1 cellular context compared by ENCODE assay signal in the genomic region with DNA sequence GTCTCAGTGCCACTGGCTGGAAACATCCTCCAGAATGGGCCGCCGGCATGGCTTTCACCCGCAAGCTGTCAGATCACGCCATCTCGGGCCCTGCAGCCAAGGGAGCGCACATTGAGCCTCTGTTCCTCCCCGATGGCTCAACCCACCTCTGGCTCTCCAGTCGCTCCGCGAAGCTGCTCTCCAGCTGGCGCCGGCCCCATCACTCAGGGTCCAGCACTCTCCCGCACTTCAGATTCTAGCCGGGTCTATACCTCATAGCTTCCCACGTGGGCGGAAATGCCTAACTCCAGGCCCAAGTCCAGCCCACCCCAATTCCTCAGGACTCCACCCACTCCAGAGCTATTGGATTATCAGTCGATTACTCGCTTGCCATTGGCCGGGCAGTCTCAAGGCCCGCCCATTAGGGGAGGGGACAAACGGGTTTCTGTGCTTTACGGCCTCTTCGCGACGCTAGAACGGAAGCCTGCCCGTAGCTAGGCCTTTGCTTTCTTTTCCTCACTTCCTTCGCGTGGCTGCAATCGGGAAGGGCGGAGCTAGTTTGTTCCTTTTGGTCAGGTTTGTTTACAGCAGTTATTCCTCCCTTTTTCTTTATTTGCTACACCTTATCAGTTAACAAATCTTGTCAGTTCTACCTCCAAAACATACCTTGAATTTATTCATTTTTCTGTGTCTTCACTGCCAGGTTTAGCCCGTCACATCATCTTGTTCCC.
A peak's percentile ranks its signal among the peaks of the same experiment; 100 is the strongest.
TF ChIP-seq lines count a peak whose summit lies in the region.

A gene with protein sequence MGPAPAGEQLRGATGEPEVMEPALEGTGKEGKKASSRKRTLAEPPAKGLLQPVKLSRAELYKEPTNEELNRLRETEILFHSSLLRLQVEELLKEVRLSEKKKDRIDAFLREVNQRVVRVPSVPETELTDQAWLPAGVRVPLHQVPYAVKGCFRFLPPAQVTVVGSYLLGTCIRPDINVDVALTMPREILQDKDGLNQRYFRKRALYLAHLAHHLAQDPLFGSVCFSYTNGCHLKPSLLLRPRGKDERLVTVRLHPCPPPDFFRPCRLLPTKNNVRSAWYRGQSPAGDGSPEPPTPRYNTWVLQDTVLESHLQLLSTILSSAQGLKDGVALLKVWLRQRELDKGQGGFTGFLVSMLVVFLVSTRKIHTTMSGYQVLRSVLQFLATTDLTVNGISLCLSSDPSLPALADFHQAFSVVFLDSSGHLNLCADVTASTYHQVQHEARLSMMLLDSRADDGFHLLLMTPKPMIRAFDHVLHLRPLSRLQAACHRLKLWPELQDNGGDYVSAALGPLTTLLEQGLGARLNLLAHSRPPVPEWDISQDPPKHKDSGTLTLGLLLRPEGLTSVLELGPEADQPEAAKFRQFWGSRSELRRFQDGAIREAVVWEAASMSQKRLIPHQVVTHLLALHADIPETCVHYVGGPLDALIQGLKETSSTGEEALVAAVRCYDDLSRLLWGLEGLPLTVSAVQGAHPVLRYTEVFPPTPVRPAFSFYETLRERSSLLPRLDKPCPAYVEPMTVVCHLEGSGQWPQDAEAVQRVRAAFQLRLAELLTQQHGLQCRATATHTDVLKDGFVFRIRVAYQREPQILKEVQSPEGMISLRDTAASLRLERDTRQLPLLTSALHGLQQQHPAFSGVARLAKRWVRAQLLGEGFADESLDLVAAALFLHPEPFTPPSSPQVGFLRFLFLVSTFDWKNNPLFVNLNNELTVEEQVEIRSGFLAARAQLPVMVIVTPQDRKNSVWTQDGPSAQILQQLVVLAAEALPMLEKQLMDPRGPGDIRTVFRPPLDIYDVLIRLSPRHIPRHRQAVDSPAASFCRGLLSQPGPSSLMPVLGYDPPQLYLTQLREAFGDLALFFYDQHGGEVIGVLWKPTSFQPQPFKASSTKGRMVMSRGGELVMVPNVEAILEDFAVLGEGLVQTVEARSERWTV (minus strand): TSS at position 282 of the 710 bp plus-strand sequence. CDS start 82 bp downstream, at position 200.

TF ChIP-seq in K562, 482 proteins besides CTCF, POLR2A, EP300 and RAD21 (continued from another document and continues in another):
- TF ChIP-seq, protein P1, sequence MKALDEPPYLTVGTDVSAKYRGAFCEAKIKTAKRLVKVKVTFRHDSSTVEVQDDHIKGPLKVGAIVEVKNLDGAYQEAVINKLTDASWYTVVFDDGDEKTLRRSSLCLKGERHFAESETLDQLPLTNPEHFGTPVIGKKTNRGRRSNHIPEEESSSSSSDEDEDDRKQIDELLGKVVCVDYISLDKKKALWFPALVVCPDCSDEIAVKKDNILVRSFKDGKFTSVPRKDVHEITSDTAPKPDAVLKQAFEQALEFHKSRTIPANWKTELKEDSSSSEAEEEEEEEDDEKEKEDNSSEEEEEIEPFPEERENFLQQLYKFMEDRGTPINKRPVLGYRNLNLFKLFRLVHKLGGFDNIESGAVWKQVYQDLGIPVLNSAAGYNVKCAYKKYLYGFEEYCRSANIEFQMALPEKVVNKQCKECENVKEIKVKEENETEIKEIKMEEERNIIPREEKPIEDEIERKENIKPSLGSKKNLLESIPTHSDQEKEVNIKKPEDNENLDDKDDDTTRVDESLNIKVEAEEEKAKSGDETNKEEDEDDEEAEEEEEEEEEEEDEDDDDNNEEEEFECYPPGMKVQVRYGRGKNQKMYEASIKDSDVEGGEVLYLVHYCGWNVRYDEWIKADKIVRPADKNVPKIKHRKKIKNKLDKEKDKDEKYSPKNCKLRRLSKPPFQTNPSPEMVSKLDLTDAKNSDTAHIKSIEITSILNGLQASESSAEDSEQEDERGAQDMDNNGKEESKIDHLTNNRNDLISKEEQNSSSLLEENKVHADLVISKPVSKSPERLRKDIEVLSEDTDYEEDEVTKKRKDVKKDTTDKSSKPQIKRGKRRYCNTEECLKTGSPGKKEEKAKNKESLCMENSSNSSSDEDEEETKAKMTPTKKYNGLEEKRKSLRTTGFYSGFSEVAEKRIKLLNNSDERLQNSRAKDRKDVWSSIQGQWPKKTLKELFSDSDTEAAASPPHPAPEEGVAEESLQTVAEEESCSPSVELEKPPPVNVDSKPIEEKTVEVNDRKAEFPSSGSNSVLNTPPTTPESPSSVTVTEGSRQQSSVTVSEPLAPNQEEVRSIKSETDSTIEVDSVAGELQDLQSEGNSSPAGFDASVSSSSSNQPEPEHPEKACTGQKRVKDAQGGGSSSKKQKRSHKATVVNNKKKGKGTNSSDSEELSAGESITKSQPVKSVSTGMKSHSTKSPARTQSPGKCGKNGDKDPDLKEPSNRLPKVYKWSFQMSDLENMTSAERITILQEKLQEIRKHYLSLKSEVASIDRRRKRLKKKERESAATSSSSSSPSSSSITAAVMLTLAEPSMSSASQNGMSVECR (CRISPR knock-in tag; IDR thresholded peaks at IDR 0.05) = peak; percentile 98
- TF ChIP-seq NCOA2 (IDR thresholded peaks at IDR 0.05; ENCODE audit: partially characterized antibody in 2 of 2) = no peak
- TF ChIP-seq, protein P2, sequence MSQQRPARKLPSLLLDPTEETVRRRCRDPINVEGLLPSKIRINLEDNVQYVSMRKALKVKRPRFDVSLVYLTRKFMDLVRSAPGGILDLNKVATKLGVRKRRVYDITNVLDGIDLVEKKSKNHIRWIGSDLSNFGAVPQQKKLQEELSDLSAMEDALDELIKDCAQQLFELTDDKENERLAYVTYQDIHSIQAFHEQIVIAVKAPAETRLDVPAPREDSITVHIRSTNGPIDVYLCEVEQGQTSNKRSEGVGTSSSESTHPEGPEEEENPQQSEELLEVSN (IDR thresholded peaks at IDR 0.05; ENCODE audit: borderline replicate concordance in 1 of 2, extremely low read depth in 1 of 2, insufficient read depth in 1 of 2, insufficient read length in 1 of 2, low read depth in 1 of 2, low read length in 1 of 2, poor library complexity in 1 of 2, severe bottlenecking in 1 of 2) = no peak
- TF ChIP-seq SRSF9 (IDR thresholded peaks at IDR 0.05; ENCODE audit: borderline replicate concordance, low read depth, low read length) = no peak
- peak; percentile 92 for TF ChIP-seq FOS (IDR thresholded peaks at IDR 0.05; ENCODE audit: extremely low read depth, insufficient read length)
- no peak for TF ChIP-seq U2AF2 (optimal IDR thresholded peaks at IDR 0.05; ENCODE audit: low read depth, low read length)
- TF ChIP-seq, protein P3, sequence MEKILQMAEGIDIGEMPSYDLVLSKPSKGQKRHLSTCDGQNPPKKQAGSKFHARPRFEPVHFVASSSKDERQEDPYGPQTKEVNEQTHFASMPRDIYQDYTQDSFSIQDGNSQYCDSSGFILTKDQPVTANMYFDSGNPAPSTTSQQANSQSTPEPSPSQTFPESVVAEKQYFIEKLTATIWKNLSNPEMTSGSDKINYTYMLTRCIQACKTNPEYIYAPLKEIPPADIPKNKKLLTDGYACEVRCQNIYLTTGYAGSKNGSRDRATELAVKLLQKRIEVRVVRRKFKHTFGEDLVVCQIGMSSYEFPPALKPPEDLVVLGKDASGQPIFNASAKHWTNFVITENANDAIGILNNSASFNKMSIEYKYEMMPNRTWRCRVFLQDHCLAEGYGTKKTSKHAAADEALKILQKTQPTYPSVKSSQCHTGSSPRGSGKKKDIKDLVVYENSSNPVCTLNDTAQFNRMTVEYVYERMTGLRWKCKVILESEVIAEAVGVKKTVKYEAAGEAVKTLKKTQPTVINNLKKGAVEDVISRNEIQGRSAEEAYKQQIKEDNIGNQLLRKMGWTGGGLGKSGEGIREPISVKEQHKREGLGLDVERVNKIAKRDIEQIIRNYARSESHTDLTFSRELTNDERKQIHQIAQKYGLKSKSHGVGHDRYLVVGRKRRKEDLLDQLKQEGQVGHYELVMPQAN (IDR thresholded peaks at IDR 0.05; ENCODE audit: borderline replicate concordance) = peak; percentile 99
- TF ChIP-seq, protein P4, sequence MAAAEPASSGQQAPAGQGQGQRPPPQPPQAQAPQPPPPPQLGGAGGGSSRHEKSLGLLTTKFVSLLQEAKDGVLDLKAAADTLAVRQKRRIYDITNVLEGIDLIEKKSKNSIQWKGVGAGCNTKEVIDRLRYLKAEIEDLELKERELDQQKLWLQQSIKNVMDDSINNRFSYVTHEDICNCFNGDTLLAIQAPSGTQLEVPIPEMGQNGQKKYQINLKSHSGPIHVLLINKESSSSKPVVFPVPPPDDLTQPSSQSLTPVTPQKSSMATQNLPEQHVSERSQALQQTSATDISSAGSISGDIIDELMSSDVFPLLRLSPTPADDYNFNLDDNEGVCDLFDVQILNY (CRISPR knock-in tag; IDR thresholded peaks at IDR 0.05) = no peak
- TF ChIP-seq CAMTA2 (CRISPR knock-in tag; conservative IDR thresholded peaks at IDR 0.05) = no peak
- TF ChIP-seq ZNF778 (CRISPR knock-in tag; IDR thresholded peaks at IDR 0.05) = no peak
- TF ChIP-seq, protein P5, sequence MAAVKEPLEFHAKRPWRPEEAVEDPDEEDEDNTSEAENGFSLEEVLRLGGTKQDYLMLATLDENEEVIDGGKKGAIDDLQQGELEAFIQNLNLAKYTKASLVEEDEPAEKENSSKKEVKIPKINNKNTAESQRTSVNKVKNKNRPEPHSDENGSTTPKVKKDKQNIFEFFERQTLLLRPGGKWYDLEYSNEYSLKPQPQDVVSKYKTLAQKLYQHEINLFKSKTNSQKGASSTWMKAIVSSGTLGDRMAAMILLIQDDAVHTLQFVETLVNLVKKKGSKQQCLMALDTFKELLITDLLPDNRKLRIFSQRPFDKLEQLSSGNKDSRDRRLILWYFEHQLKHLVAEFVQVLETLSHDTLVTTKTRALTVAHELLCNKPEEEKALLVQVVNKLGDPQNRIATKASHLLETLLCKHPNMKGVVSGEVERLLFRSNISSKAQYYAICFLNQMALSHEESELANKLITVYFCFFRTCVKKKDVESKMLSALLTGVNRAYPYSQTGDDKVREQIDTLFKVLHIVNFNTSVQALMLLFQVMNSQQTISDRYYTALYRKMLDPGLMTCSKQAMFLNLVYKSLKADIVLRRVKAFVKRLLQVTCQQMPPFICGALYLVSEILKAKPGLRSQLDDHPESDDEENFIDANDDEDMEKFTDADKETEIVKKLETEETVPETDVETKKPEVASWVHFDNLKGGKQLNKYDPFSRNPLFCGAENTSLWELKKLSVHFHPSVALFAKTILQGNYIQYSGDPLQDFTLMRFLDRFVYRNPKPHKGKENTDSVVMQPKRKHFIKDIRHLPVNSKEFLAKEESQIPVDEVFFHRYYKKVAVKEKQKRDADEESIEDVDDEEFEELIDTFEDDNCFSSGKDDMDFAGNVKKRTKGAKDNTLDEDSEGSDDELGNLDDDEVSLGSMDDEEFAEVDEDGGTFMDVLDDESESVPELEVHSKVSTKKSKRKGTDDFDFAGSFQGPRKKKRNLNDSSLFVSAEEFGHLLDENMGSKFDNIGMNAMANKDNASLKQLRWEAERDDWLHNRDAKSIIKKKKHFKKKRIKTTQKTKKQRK (IDR thresholded peaks at IDR 0.05; ENCODE audit: borderline replicate concordance, low read depth, low read length) = no peak
- no peak for TF ChIP-seq XRCC4 (IDR thresholded peaks at IDR 0.05; ENCODE audit: extremely low read depth, insufficient read depth, insufficient read length)
- TF ChIP-seq ZNF146 (CRISPR knock-in tag; IDR thresholded peaks at IDR 0.05; ENCODE audit: unreplicated experiment) = no peak
- TF ChIP-seq ZNF551 (CRISPR knock-in tag; IDR thresholded peaks at IDR 0.05) = no peak
- no peak for TF ChIP-seq FUS (optimal IDR thresholded peaks at IDR 0.05; ENCODE audit: low read depth, low read length)
- TF ChIP-seq, protein P6, sequence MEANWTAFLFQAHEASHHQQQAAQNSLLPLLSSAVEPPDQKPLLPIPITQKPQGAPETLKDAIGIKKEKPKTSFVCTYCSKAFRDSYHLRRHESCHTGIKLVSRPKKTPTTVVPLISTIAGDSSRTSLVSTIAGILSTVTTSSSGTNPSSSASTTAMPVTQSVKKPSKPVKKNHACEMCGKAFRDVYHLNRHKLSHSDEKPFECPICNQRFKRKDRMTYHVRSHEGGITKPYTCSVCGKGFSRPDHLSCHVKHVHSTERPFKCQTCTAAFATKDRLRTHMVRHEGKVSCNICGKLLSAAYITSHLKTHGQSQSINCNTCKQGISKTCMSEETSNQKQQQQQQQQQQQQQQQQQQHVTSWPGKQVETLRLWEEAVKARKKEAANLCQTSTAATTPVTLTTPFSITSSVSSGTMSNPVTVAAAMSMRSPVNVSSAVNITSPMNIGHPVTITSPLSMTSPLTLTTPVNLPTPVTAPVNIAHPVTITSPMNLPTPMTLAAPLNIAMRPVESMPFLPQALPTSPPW (CRISPR knock-in tag; IDR thresholded peaks at IDR 0.05) = peak; percentile 37; the same call in 1 of the 2 replicates
- TF ChIP-seq CHD2 (IDR thresholded peaks at IDR 0.05; ENCODE audit: low read depth, low read length) = peak; percentile 70
- TF ChIP-seq, protein P7, sequence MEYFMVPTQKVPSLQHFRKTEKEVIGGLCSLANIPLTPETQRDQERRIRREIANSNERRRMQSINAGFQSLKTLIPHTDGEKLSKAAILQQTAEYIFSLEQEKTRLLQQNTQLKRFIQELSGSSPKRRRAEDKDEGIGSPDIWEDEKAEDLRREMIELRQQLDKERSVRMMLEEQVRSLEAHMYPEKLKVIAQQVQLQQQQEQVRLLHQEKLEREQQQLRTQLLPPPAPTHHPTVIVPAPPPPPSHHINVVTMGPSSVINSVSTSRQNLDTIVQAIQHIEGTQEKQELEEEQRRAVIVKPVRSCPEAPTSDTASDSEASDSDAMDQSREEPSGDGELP (CRISPR knock-in tag; IDR thresholded peaks at IDR 0.05; ENCODE audit: borderline replicate concordance) = peak; percentile 60; the same call in 1 of the 2 replicates
- TF ChIP-seq GTF2E2 (tag; IDR thresholded peaks at IDR 0.05) = 0 out of 2 replicates have a peak, but pooled peaks have one; percentile 25
- TF ChIP-seq ZNF77 (CRISPR knock-in tag; IDR thresholded peaks at IDR 0.05) = no peak
- no peak for TF ChIP-seq MYBL2 (IDR thresholded peaks at IDR 0.05; ENCODE audit: low read depth)
- no peak for TF ChIP-seq MYBL2 (CRISPR knock-in tag; IDR thresholded peaks at IDR 0.05; ENCODE audit: borderline replicate concordance)
- no peak for TF ChIP-seq CHCHD3 (CRISPR knock-in tag; IDR thresholded peaks at IDR 0.05)
- TF ChIP-seq ZNF408 (CRISPR knock-in tag; IDR thresholded peaks at IDR 0.05; ENCODE audit: low read depth) = no peak
- TF ChIP-seq ZNF445 (CRISPR knock-in tag; IDR thresholded peaks at IDR 0.05; ENCODE audit: low read depth) = no peak
- TF ChIP-seq ELF1 (tag; IDR thresholded peaks at IDR 0.05) = peak; percentile 89
- TF ChIP-seq, protein P8, sequence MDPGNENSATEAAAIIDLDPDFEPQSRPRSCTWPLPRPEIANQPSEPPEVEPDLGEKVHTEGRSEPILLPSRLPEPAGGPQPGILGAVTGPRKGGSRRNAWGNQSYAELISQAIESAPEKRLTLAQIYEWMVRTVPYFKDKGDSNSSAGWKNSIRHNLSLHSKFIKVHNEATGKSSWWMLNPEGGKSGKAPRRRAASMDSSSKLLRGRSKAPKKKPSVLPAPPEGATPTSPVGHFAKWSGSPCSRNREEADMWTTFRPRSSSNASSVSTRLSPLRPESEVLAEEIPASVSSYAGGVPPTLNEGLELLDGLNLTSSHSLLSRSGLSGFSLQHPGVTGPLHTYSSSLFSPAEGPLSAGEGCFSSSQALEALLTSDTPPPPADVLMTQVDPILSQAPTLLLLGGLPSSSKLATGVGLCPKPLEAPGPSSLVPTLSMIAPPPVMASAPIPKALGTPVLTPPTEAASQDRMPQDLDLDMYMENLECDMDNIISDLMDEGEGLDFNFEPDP (CRISPR knock-in tag; IDR thresholded peaks at IDR 0.05) = no peak
- TF ChIP-seq YY1 (IDR thresholded peaks at IDR 0.05; ENCODE audit: borderline replicate concordance in 1 of 3, control insufficient read depth in 1 of 3, extremely low read depth in 1 of 3, insufficient read depth in 3 of 3, insufficient read length in 1 of 3, insufficient replicate concordance in 2 of 3, low read depth in 1 of 3, low read length in 2 of 3) = no peak
- no peak for TF ChIP-seq DNMT1 (IDR thresholded peaks at IDR 0.05)
- no peak for TF ChIP-seq ZSCAN32 (CRISPR knock-in tag; IDR thresholded peaks at IDR 0.05)
- peak; percentile 63; the same call in 1 of the 2 replicates for TF ChIP-seq CREM (IDR thresholded peaks at IDR 0.05; ENCODE audit: low read depth)
- no peak for TF ChIP-seq ZNF589 (CRISPR knock-in tag; IDR thresholded peaks at IDR 0.05; ENCODE audit: low read depth)
- TF ChIP-seq ELF4 (CRISPR knock-in tag; IDR thresholded peaks at IDR 0.05) = no peak
- TF ChIP-seq RAD51 (IDR thresholded peaks at IDR 0.05; ENCODE audit: borderline replicate concordance, low read depth) = peak; percentile 28; the same call in 1 of the 2 replicates
